25 cellular contexts compared by ENCODE assay signal in genomic region chr20:19448632-19449031, GRCh38.
"Had no signal": no experiment of that assay in that cellular context is flagged by ENCODE, and none has a peak within 500 bp of the region (broad histone marks: within the 10 kb centered on the region; RNA-seq: fewer than 3 reads in every experiment).

No MANE protein-coding gene starts in this region.

- DNase-seq: colonic mucosa; dermis blood vessel endothelial cell; effector memory CD4-positive, alpha-beta T cell; erythroblast; esophagus squamous epithelium; foreskin melanocyte; glutamatergic neuron; heart right ventricle; immature natural killer cell; left ventricle myocardium superior; lower lobe of right lung; naive thymus-derived CD8-positive, alpha-beta T cell; pancreas; spleen; stimulated activated CD4-positive, alpha-beta T cell treated with anti-CD3 and anti-CD28 coated beads, Interleukin-4, amount 100 ng/mL, for 4 hours; upper lobe of right lung had no signal

- H3K27ac ChIP-seq: colonic mucosa, esophagus squamous epithelium, heart right ventricle, lower lobe of right lung, neutrophil, pancreas, right atrium auricular region, spleen, suprapubic skin, upper lobe of right lung, vagina had no signal

- H3K27me3 ChIP-seq: colonic mucosa, esophagus squamous epithelium, neutrophil, pancreas, right atrium auricular region, spleen, suprapubic skin, transverse colon, upper lobe of right lung, vagina had no signal

- H3K27ac Mint-ChIP-seq: immature natural killer cell; stimulated activated memory B cell treated with anti-CD40 and anti-IgM and Interleukin-4, amounts not matched to agents 10 μg/mL and 1 μg/mL and 100 μg/mL, for 72 hours; stimulated activated naive CD8-positive, alpha-beta T cell treated with anti-CD3 and anti-CD28 coated beads, Interleukin-15, Interleukin-2, amounts not matched to agents 100 ng/mL and 50 ng/mL, for 24 hours had no signal

- H3K4me3 Mint-ChIP-seq: immature natural killer cell; naive thymus-derived CD8-positive, alpha-beta T cell; neural crest cell; stimulated activated memory B cell treated with anti-CD40 and anti-IgM and Interleukin-4, amounts not matched to agents 10 μg/mL and 1 μg/mL and 100 μg/mL, for 72 hours; stimulated activated naive CD8-positive, alpha-beta T cell treated with anti-CD3 and anti-CD28 coated beads, Interleukin-15, Interleukin-2, amounts not matched to agents 100 ng/mL and 50 ng/mL, for 24 hours had no signal

- H3K9me3 ChIP-seq: colonic mucosa, neutrophil, pancreas, suprapubic skin, transverse colon, upper lobe of right lung had no signal

- H3K36me3 Mint-ChIP-seq: stimulated activated memory B cell treated with anti-CD40 and anti-IgM and Interleukin-4, amounts not matched to agents 10 μg/mL and 1 μg/mL and 100 μg/mL, for 72 hours had no signal

- H3K27me3 Mint-ChIP-seq: stimulated activated naive CD8-positive, alpha-beta T cell treated with anti-CD3 and anti-CD28 coated beads, Interleukin-15, Interleukin-2, amounts not matched to agents 100 ng/mL and 50 ng/mL, for 24 hours had no signal

- H3K4me1 Mint-ChIP-seq: neural crest cell; stimulated activated memory B cell treated with anti-CD40 and anti-IgM and Interleukin-4, amounts not matched to agents 10 μg/mL and 1 μg/mL and 100 μg/mL, for 72 hours had no signal

- ATAC-seq: heart right ventricle; left ventricle myocardium superior; lower lobe of right lung; naive thymus-derived CD8-positive, alpha-beta T cell; pancreas; sciatic nerve; stimulated activated memory B cell treated with anti-CD40 and anti-IgM and Interleukin-4, amounts not matched to agents 10 μg/mL and 1 μg/mL and 100 μg/mL, for 72 hours had no signal

- H3K4me1 ChIP-seq: colonic mucosa, pancreas, right atrium auricular region, spleen, suprapubic skin had no signal

- H3K36me3 ChIP-seq: colonic mucosa, esophagus squamous epithelium, heart right ventricle, lower lobe of right lung, neutrophil, pancreas, right atrium auricular region, spleen, suprapubic skin, transverse colon, upper lobe of right lung, vagina had no signal

- H3K4me3 ChIP-seq: colonic mucosa, esophagus squamous epithelium, heart right ventricle, lower lobe of right lung, pancreas, right atrium auricular region, spleen, suprapubic skin, transverse colon, upper lobe of right lung, vagina had no signal
